ENCODE assay signal across 10 cellular contexts in the genomic region with DNA sequence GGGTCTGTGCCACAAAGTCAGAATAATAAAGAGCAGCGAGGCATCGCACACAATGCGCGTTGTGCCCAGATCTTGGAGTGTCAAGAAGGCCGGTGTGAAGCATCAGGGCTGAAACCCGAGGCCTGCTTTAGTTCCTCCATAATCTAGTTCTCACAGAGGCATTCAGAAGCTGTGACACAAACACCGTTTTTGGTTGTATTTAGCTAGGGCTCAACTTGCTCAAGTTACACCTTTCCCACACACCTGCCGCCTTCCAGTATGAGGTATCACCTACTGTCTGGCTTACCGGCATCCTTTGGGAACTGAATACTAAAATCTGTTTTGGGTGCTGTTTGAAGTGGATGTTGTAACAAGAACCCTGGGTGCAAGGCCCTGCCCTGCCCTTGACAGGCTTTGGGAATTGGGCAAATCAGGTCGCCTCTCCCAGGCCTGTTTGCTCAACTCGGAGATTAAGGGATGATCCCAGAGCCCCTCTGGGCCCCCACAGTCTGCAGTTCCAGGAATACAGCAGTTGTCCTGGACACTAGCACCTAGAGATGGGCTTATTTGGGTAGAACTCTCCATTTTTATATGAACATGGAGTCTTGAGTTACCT. TPM values are rescaled to one million over a fixed set of nuclear protein-coding genes. Genes with fewer than 3 reads are reported as not detected.
DNase-seq lines count a peak whose midpoint lies in the region; ATAC-seq, FAIRE-seq and TF ChIP-seq lines count a peak whose summit lies in the region.
"Had no signal": no experiment of that assay in that cellular context is flagged by ENCODE, and none has a peak within 500 bp of the region (broad histone marks: within the 10 kb centered on the region; RNA-seq: fewer than 3 reads in every experiment).

No MANE protein-coding gene starts in this region.

- H3K4me1 ChIP-seq in GM12878 (ENCODE audit: control insufficient read depth, insufficient read depth, low read length) = peaks cover 25% of the 10 kb centered on the region
- peaks cover 29% of the 10 kb centered on the region for H3K4me1 ChIP-seq in mesenchymal stem cell (ENCODE audit: control insufficient read depth, insufficient read depth, low read depth, low read length)
- peaks cover 0 to 86% (median 71%) of the 10 kb centered on the region in 4 donors for H3K4me1 ChIP-seq in tibial nerve

- DNase-seq in activated T-cell treated with anti-CD3 and anti-CD28 coated beads, Interleukin-2, amount 50 U/mL, for 24 hours = no peak
- DNase-seq in activated T-cell treated with anti-CD3 and anti-CD28 coated beads, Interleukin-2, amount 50 U/mL, for 48 hours = no peak
- DNase-seq in GM12878 (ENCODE audit: low read depth, low spot score) (no peak), mesenchymal stem cell (no peak), tibial nerve (ENCODE audit: low spot score in 2 of 2) (no peak), DMS79 treated with DMSO at 0.1 percent for 48 hours (lab: John Stamatoyannopoulos, UW) (no peak)
- no peak for DNase-seq in central memory CD4-positive, alpha-beta T cell

- peak overlapping the region in 1 of 2 experiments; percentile 50 for H2BK12ac ChIP-seq in mesenchymal stem cell (ENCODE audit: low read length in 2 of 2)

- H3K4me3 ChIP-seq in GM12878 = no peak overlapping the region
- peak overlapping the region in 1 of 2 experiments; percentile 21 for H3K4me3 ChIP-seq in mesenchymal stem cell (ENCODE audit: insufficient read depth in 1 of 2, low read depth in 1 of 2, low read length in 2 of 2)
- no peak overlapping the region for H3K4me3 ChIP-seq in tibial nerve

- no peak overlapping the region for H3K23ac ChIP-seq in mesenchymal stem cell (ENCODE audit: low read length in 2 of 2)

- intact Hi-C loops in GM12878 (cut with micrococcal nuclease; ENCODE audit: unreplicated experiment) = no loop called here

- H2BK120ac ChIP-seq in mesenchymal stem cell (ENCODE audit: low read depth, low read length) = no peak overlapping the region

- ATAC-seq in GM12878 (no peak), HG03520 (IDR thresholded peaks at IDR 0.05; ENCODE audit: unreplicated experiment) (no peak)

- TF ChIP-seq RAD21 in GM12878 (IDR thresholded peaks at IDR 0.05; ENCODE audit: insufficient read depth, low read depth, low read length) = no peak

- H3K9me3 Mint-ChIP-seq in activated T-cell treated with anti-CD3 and anti-CD28 coated beads, Interleukin-2, amount 50 U/mL, for 24 hours = no peaks in the 10 kb centered on the region

- H3K27ac ChIP-seq in GM12878 (ENCODE audit: control insufficient read depth, insufficient read depth) = peak overlapping the region; percentile 51
- peak overlapping the region; percentile 20 for H3K27ac ChIP-seq in mesenchymal stem cell (ENCODE audit: low read length, poor library complexity, severe bottlenecking)
- peak overlapping the region; percentile 47 to 99 (median 88) for H3K27ac ChIP-seq in tibial nerve

- TF ChIP-seq CTCF in GM12878 (IDR thresholded peaks at IDR 0.05 in 2 of 3, conservative IDR thresholded peaks at IDR 0.05 in 1 of 3; ENCODE audit: control insufficient read depth in 2 of 3, extremely low read depth in 1 of 3, insufficient read depth in 1 of 3, low read depth in 3 of 3, low read length in 3 of 3) = no peak
- TF ChIP-seq CTCF in tibial nerve (IDR thresholded peaks at IDR 0.05) = no peak

- H3K27ac Mint-ChIP-seq in activated T-cell treated with anti-CD3 and anti-CD28 coated beads, Interleukin-2, amount 50 U/mL, for 24 hours = peak overlapping the region; percentile 98

- CTCF ChIA-PET in GM12878 (lab: Yijun Ruan, JAX) = interaction anchor here (1.4 to 2.5 kb wide), 6 partner anchors 10 to 152 kb away, joined by 4 to 15 read pairs (median 8); no protein-coding TSS in a partner anchor

- H4K91ac ChIP-seq in mesenchymal stem cell (ENCODE audit: low read length) = no peak overlapping the region

- peaks cover 7 to 16% of the 10 kb centered on the region in 2 experiments; a peak in 3 of 4 replicates for H3K36me3 ChIP-seq in GM12878 (ENCODE audit: control insufficient read depth in 2 of 2, insufficient read depth in 2 of 2, low read length in 1 of 2)
- peaks cover 0 to 8% of the 10 kb centered on the region in 2 experiments for H3K36me3 ChIP-seq in mesenchymal stem cell (ENCODE audit: control insufficient read depth in 1 of 2, insufficient read depth in 2 of 2, low read depth in 1 of 2, low read length in 2 of 2)
- no peaks in the 10 kb centered on the region for H3K36me3 ChIP-seq in tibial nerve

- H3K79me1 ChIP-seq in mesenchymal stem cell (replicated peaks; ENCODE audit: low read length, poor library complexity, severe bottlenecking) = peaks cover 25% of the 10 kb centered on the region

- no peak overlapping the region for H2AFZ ChIP-seq in GM12878 (ENCODE audit: control insufficient read depth, low read depth, low read length)
- H2AFZ ChIP-seq in mesenchymal stem cell (ENCODE audit: low read depth, low read length) = no peak overlapping the region

- H2BK15ac ChIP-seq in mesenchymal stem cell (ENCODE audit: low read depth, poor library complexity, severe bottlenecking) = no peak overlapping the region

- no peaks in the 10 kb centered on the region for H3K27me3 ChIP-seq in GM12878 (replicated peaks in 1 of 2; ENCODE audit: control insufficient read depth in 2 of 2, insufficient read depth in 2 of 2, low read length in 1 of 2)
- H3K27me3 ChIP-seq in mesenchymal stem cell (ENCODE audit: control insufficient read depth in 1 of 2, insufficient read depth in 1 of 2, low read length in 2 of 2) = no peaks in the 10 kb centered on the region
- no peaks in the 10 kb centered on the region for H3K27me3 ChIP-seq in tibial nerve

- TF ChIP-seq POLR2A in GM12878 (IDR thresholded peaks at IDR 0.05; ENCODE audit: low read depth, low read length) (no peak), tibial nerve (IDR thresholded peaks at IDR 0.05) (no peak)

- H3K9ac ChIP-seq in GM12878 (ENCODE audit: control insufficient read depth, insufficient read depth, low read length) (peak overlapping the region; percentile 34; the same call in 1 of the 2 replicates), mesenchymal stem cell (ENCODE audit: low read length) (peak overlapping the region; percentile 90)

- TF ChIP-seq EP300 in GM12878 (IDR thresholded peaks at IDR 0.05; ENCODE audit: borderline replicate concordance in 1 of 2, control insufficient read depth in 1 of 2, low read depth in 2 of 2, low read length in 2 of 2) (no peak), tibial nerve (IDR thresholded peaks at IDR 0.05) (no peak)

- 86% methylated on average over 11 of the region's 11 CpGs for WGBS in GM12878 (ENCODE audit: insufficient coverage, insufficient replicate concordance, low lambda C conversion rate, missing lambda C conversion rate)
- WGBS in mesenchymal stem cell = 89% methylated on average over 11 of the region's 11 CpGs
- WGBS in tibial nerve, 2 donors = 76 to 80% methylated on average over 11 of the region's 11 CpGs

- FAIRE-seq in GM12878 (lab: Jason Lieb, UNC) = no peak

- H3K4me2 ChIP-seq in GM12878 (ENCODE audit: control insufficient read depth, insufficient read depth) (peak overlapping the region; percentile 85; the same call in 1 of the 2 replicates), mesenchymal stem cell (ENCODE audit: low read length, poor library complexity, severe bottlenecking) (no peak overlapping the region)

- peak overlapping the region in 1 of 2 experiments; percentile 55 for H3K4ac ChIP-seq in mesenchymal stem cell (ENCODE audit: low read depth in 1 of 2, low read length in 2 of 2)

- no peak overlapping the region for H2BK5ac ChIP-seq in mesenchymal stem cell (ENCODE audit: low read depth, low read length, poor library complexity, severe bottlenecking)

- H4K8ac ChIP-seq in mesenchymal stem cell (ENCODE audit: low read length) = no peak overlapping the region

- H3K27me3 Mint-ChIP-seq in activated T-cell treated with anti-CD3 and anti-CD28 coated beads, Interleukin-2, amount 50 U/mL, for 24 hours = no peaks in the 10 kb centered on the region

- H3K79me2 ChIP-seq in GM12878 (ENCODE audit: control insufficient read depth, insufficient read depth, low read length) = peaks cover 30% of the 10 kb centered on the region

- H3K18ac ChIP-seq in mesenchymal stem cell (ENCODE audit: low read depth in 1 of 2, low read length in 2 of 2) = peak overlapping the region in 1 of 2 experiments; percentile 38

- peak overlapping the region; percentile 70 for H3K4me3 Mint-ChIP-seq in activated T-cell treated with anti-CD3 and anti-CD28 coated beads, Interleukin-2, amount 50 U/mL, for 24 hours

- POLR2A ChIA-PET in GM12878 (lab: Charles Lee) = interaction anchor here (1.4 to 2.7 kb wide), 3 partner anchors 22 to 30 kb away, joined by 4 to 12 read pairs (median 11); partner anchors contain the start of genes NAIF1 and SLC25A25

- H3K36me3 Mint-ChIP-seq in activated T-cell treated with anti-CD3 and anti-CD28 coated beads, Interleukin-2, amount 50 U/mL, for 24 hours (ENCODE audit: low read depth) = peaks cover 35% of the 10 kb centered on the region

- H3K14ac ChIP-seq in mesenchymal stem cell (ENCODE audit: low read length in 2 of 2) = no peak overlapping the region

- RAD21 ChIA-PET in GM12878 (lab: Charles Lee; ENCODE audit: unreplicated experiment) = interaction anchor here (1.2 to 1.5 kb wide), 3 partner anchors 23 to 139 kb away, joined by 3 to 6 read pairs (median 4); no protein-coding TSS in a partner anchor

- H3K9me3 ChIP-seq in GM12878 (replicated peaks; ENCODE audit: control insufficient read depth, insufficient read depth, low read length) (no peaks in the 10 kb centered on the region), mesenchymal stem cell (ENCODE audit: control insufficient read depth, low read length) (no peaks in the 10 kb centered on the region), tibial nerve (no peaks in the 10 kb centered on the region)

- SMC1A ChIA-PET in GM12878 (lab: Charles Lee; ENCODE audit: uncharacterized antibody, unreplicated experiment) = interaction anchor here (1.1 to 3.5 kb wide), 5 partner anchors 10 to 152 kb away, joined by 3 to 21 read pairs (median 6); no protein-coding TSS in a partner anchor

- peaks cover 87% of the 10 kb centered on the region for H3K4me1 Mint-ChIP-seq in activated T-cell treated with anti-CD3 and anti-CD28 coated beads, Interleukin-2, amount 50 U/mL, for 24 hours (ENCODE audit: low read depth)

- peaks cover 3% of the 10 kb centered on the region; the same call in 1 of the 2 replicates for H4K20me1 ChIP-seq in GM12878 (ENCODE audit: control insufficient read depth, insufficient read depth)

- in situ Hi-C loops in GM12878 (cut with MboI) = no loop called here

- BruUV-seq in GM12878 (replicated peaks; lab: Mats Ljungman, UMichigan) = no TSS peak

- H2AK5ac ChIP-seq in mesenchymal stem cell (ENCODE audit: low read length, severe bottlenecking) = peak overlapping the region; percentile 17

RNA-seq across cellular contexts. Expression of gene SLC25A25, which starts 27.0 kb away (rescaled TPM):
- total RNA-seq in GM12878 (2013; cell fraction: nucleolus; rRNA removed) = 21.3 and 21.7 TPM in 2 replicates
- total RNA-seq in GM12878 (2014; rRNA removed) (17.1 and 17.5 TPM in 2 replicates), GM12878 (2014; rRNA removed; fragmentation: Illumina TruSeq; extraction: Trizol) (10.1 and 10.2 TPM in 2 replicates), GM12878 (2021) (14.3 and 15.7 TPM in 2 replicates), tibial nerve (10 to 100 TPM; 23.4 to 29.7 (median 27.2) TPM)
- 3.3 TPM for polyA plus RNA-seq in GM12878 (2011; ENCODE audit: low read depth)
- polyA plus RNA-seq in GM12878 (2011; rRNA removed) (5.9 and 8.2 TPM in 2 replicates), GM12878 (2014; fragmentation: Illumina TruSeq; extraction: Trizol) (3.2 and 6.6 TPM in 2 replicates), GM12878 (2014; fragmentation: Nextera tagmentation; extraction: Ambion mirVana) (under 1 TPM in 1 of 2 experiments, not detected in 1; 0.04 TPM), GM12878 (2014; rRNA removed) (12.4 and 13.4 TPM in 2 replicates), GM12878 (2016; fragmentation: Nextera tagmentation; extraction: Ambion mirVana) (10 to 100 TPM; 12.4 to 13.6 TPM)
- 6.2 and 8.2 TPM in 2 replicates for polyA plus RNA-seq in GM12878 (2011; cell fraction: cytosol; rRNA removed)
- polyA plus RNA-seq in GM12878 (2011; cell fraction: nucleus; rRNA removed) = 10.2 and 14.8 TPM in 2 replicates
- 7.6 and 8.5 TPM in 2 replicates for polyA plus RNA-seq in GM12878 (2012)
- polyA minus RNA-seq in GM12878 (2011; rRNA and poly(A)+ RNA removed) = 5.6 and 9.7 TPM in 2 replicates
- polyA minus RNA-seq in GM12878 (2011; cell fraction: cytosol; rRNA and poly(A)+ RNA removed) = 3.7 and 5.5 TPM in 2 replicates
- polyA minus RNA-seq in GM12878 (2011; cell fraction: nucleus; rRNA and poly(A)+ RNA removed) = 3.9 and 5.6 TPM in 2 replicates
- 6.8 TPM for polyA plus RNA-seq in mesenchymal stem cell (2013, experiment 1 of 2)
- polyA plus RNA-seq in mesenchymal stem cell (2013, experiment 2 of 2) = 6.4 TPM

RNA-seq across cellular contexts. Expression of gene NAIF1, which starts 27.9 kb away (rescaled TPM):
- total RNA-seq in GM12878 (2013; cell fraction: nucleolus; rRNA removed) = 8.3 and 10.0 TPM in 2 replicates
- total RNA-seq in GM12878 (2014; rRNA removed) = 10.7 and 14.2 TPM in 2 replicates
- total RNA-seq in GM12878 (2014; rRNA removed; fragmentation: Illumina TruSeq; extraction: Trizol) = 6.3 and 6.4 TPM in 2 replicates
- total RNA-seq in GM12878 (2021) = 8.6 and 10.3 TPM in 2 replicates
- 4.5 TPM for polyA plus RNA-seq in GM12878 (2011; ENCODE audit: low read depth)
- polyA plus RNA-seq in GM12878 (2011; rRNA removed) = 6.1 and 9.4 TPM in 2 replicates
- polyA plus RNA-seq in GM12878 (2011; cell fraction: cytosol; rRNA removed) = 12.1 and 15.0 TPM in 2 replicates
- polyA plus RNA-seq in GM12878 (2011; cell fraction: nucleus; rRNA removed) = 5.9 and 7.8 TPM in 2 replicates
- 8.4 and 9.3 TPM in 2 replicates for polyA plus RNA-seq in GM12878 (2012)
- polyA plus RNA-seq in GM12878 (2014; fragmentation: Illumina TruSeq; extraction: Trizol) = 5.2 and 6.2 TPM in 2 replicates
- polyA plus RNA-seq in GM12878 (2014; fragmentation: Nextera tagmentation; extraction: Ambion mirVana) = 1 to 10 TPM; 2.4 to 5.2 TPM
- 8.5 and 9.3 TPM in 2 replicates for polyA plus RNA-seq in GM12878 (2014; rRNA removed)
- polyA plus RNA-seq in GM12878 (2016; fragmentation: Nextera tagmentation; extraction: Ambion mirVana) = 1 to 10 TPM; 5.0 to 7.9 TPM
- 11.7 and 16.2 TPM in 2 replicates for polyA minus RNA-seq in GM12878 (2011; rRNA and poly(A)+ RNA removed)
- 6.7 and 10.7 TPM in 2 replicates for polyA minus RNA-seq in GM12878 (2011; cell fraction: cytosol; rRNA and poly(A)+ RNA removed)
- polyA minus RNA-seq in GM12878 (2011; cell fraction: nucleus; rRNA and poly(A)+ RNA removed) = 1.8 and 5.3 TPM in 2 replicates
- 6.5 TPM for polyA plus RNA-seq in mesenchymal stem cell (2013, experiment 1 of 2)
- polyA plus RNA-seq in mesenchymal stem cell (2013, experiment 2 of 2) = 6.1 TPM
- total RNA-seq in tibial nerve = 10 to 100 TPM in 1 of 4 donors, 1 to 10 TPM in 3; 5.4 to 11.2 (median 8.1) TPM

RNA-seq across cellular contexts. Expression of gene PTGES2, which starts 32.5 kb away (rescaled TPM):
- total RNA-seq in GM12878 (2013; cell fraction: nucleolus; rRNA removed) = 116 TPM in 2 replicates
- total RNA-seq in GM12878 (2014; rRNA removed) (127 and 141 TPM in 2 replicates), GM12878 (2014; rRNA removed; fragmentation: Illumina TruSeq; extraction: Trizol) (45.8 and 57.9 TPM in 2 replicates), GM12878 (2021) (99.5 and 106 TPM in 2 replicates), tibial nerve (100 to 1,000 TPM in 1 of 4 donors, 10 to 100 TPM in 3; 68.9 to 180 (median 74.7) TPM)
- 19.0 TPM for polyA plus RNA-seq in GM12878 (2011; ENCODE audit: low read depth)
- polyA plus RNA-seq in GM12878 (2011; rRNA removed) (54.8 and 98.8 TPM in 2 replicates), GM12878 (2014; fragmentation: Illumina TruSeq; extraction: Trizol) (34.3 and 59.9 TPM in 2 replicates), GM12878 (2014; fragmentation: Nextera tagmentation; extraction: Ambion mirVana) (1 to 10 TPM; 2.1 to 7.0 TPM), GM12878 (2014; rRNA removed) (107 and 125 TPM in 2 replicates), GM12878 (2016; fragmentation: Nextera tagmentation; extraction: Ambion mirVana) (100 to 1,000 TPM; 114 to 131 TPM)
- 104 and 167 TPM in 2 replicates for polyA plus RNA-seq in GM12878 (2011; cell fraction: cytosol; rRNA removed)
- polyA plus RNA-seq in GM12878 (2011; cell fraction: nucleus; rRNA removed) = 214 and 242 TPM in 2 replicates
- 37.4 and 47.3 TPM in 2 replicates for polyA plus RNA-seq in GM12878 (2012)
- polyA minus RNA-seq in GM12878 (2011; rRNA and poly(A)+ RNA removed) = 67.9 and 113 TPM in 2 replicates
- polyA minus RNA-seq in GM12878 (2011; cell fraction: cytosol; rRNA and poly(A)+ RNA removed) = 32.5 and 41.4 TPM in 2 replicates
- 42.6 and 74.1 TPM in 2 replicates for polyA minus RNA-seq in GM12878 (2011; cell fraction: nucleus; rRNA and poly(A)+ RNA removed)
- 31.2 TPM for polyA plus RNA-seq in mesenchymal stem cell (2013, experiment 1 of 2)
- 28.6 TPM for polyA plus RNA-seq in mesenchymal stem cell (2013, experiment 2 of 2)

RNA-seq across cellular contexts. Expression of gene LCN2, which starts 54.2 kb away (rescaled TPM):
- total RNA-seq in GM12878 (2013; cell fraction: nucleolus; rRNA removed) = not detected in 2 replicates
- not detected in 2 replicates for total RNA-seq in GM12878 (2014; rRNA removed)
- total RNA-seq in GM12878 (2014; rRNA removed; fragmentation: Illumina TruSeq; extraction: Trizol) = not detected in 2 replicates
- total RNA-seq in GM12878 (2021) = not detected in 2 replicates
- not detected for polyA plus RNA-seq in GM12878 (2011; ENCODE audit: low read depth)
- not detected in 2 replicates for polyA plus RNA-seq in GM12878 (2011; rRNA removed)
- not detected in 2 replicates for polyA plus RNA-seq in GM12878 (2011; cell fraction: cytosol; rRNA removed)
- polyA plus RNA-seq in GM12878 (2011; cell fraction: nucleus; rRNA removed) = not detected in 2 replicates
- polyA plus RNA-seq in GM12878 (2012) = not detected in 2 replicates
- not detected in 2 replicates for polyA plus RNA-seq in GM12878 (2014; fragmentation: Illumina TruSeq; extraction: Trizol)
- polyA plus RNA-seq in GM12878 (2014; fragmentation: Nextera tagmentation; extraction: Ambion mirVana) = not detected
- not detected in 2 replicates for polyA plus RNA-seq in GM12878 (2014; rRNA removed)
- not detected for polyA plus RNA-seq in GM12878 (2016; fragmentation: Nextera tagmentation; extraction: Ambion mirVana)
- polyA minus RNA-seq in GM12878 (2011; rRNA and poly(A)+ RNA removed) = not detected in 2 replicates
- polyA minus RNA-seq in GM12878 (2011; cell fraction: cytosol; rRNA and poly(A)+ RNA removed) = not detected in 2 replicates
- not detected in 2 replicates for polyA minus RNA-seq in GM12878 (2011; cell fraction: nucleus; rRNA and poly(A)+ RNA removed)
- polyA plus RNA-seq in mesenchymal stem cell (2013, experiment 1 of 2) = not detected
- polyA plus RNA-seq in mesenchymal stem cell (2013, experiment 2 of 2) = not detected
- total RNA-seq in tibial nerve = not detected
- total RNA-seq: HT1080 had no signal
- polyA plus RNA-seq: BJ had no signal

Comparison
In these comparisons a context has a peak if more than half of its experiments do, and no peak if none do; other contexts are left out.
1. H3K27ac ChIP-seq: peak in every context shown above with its lines; median percentile 88 in tibial nerve; 51 in GM12878; 20 in mesenchymal stem cell.